ENCODE assay signal across 10 cellular contexts in genomic region chr16:24975428-24975889, GRCh38. TPM values are rescaled to one million over a fixed set of nuclear protein-coding genes. Genes with fewer than 3 reads are reported as not detected.
DNase-seq lines count a peak whose midpoint lies in the region; ATAC-seq, FAIRE-seq and TF ChIP-seq lines count a peak whose summit lies in the region.
"Had no signal": no experiment of that assay in that cellular context is flagged by ENCODE, and none has a peak within 500 bp of the region (broad histone marks: within the 10 kb centered on the region; RNA-seq: fewer than 3 reads in every experiment).

No MANE protein-coding gene starts in this region.

- peak overlapping the region; percentile 25 to 44 for H3K27ac Mint-ChIP-seq in activated naive CD4-positive, alpha-beta T cell treated with anti-CD3 and anti-CD28 coated beads, Interleukin-2, amount 50 U/mL, for 72 hours
- peak overlapping the region; percentile 85 for H3K27ac Mint-ChIP-seq in stimulated activated naive CD8-positive, alpha-beta T cell treated with anti-CD3 and anti-CD28 coated beads, Interleukin-15, Interleukin-2, amounts not matched to agents 100 ng/mL and 50 ng/mL, for 24 hours

- H3K4me3 ChIP-seq in left ventricle myocardium inferior (no peak overlapping the region), right cardiac atrium (ENCODE audit: low read length) (no peak overlapping the region)

- 95% methylated on average over 4 of the region's 4 CpGs for WGBS in right cardiac atrium

- TF ChIP-seq CTCF in left ventricle myocardium inferior (IDR thresholded peaks at IDR 0.05; ENCODE audit: borderline replicate concordance), result no peak

- FAIRE-seq in frontal cortex (lab: Jason Lieb, UNC), result no peak

- H3K27me3 Mint-ChIP-seq in stimulated activated naive CD8-positive, alpha-beta T cell treated with anti-CD3 and anti-CD28 coated beads, Interleukin-15, Interleukin-2, amounts not matched to agents 100 ng/mL and 50 ng/mL, for 24 hours, result no peaks in the 10 kb centered on the region

- no peaks in the 10 kb centered on the region for H3K9me3 Mint-ChIP-seq in activated naive CD4-positive, alpha-beta T cell treated with anti-CD3 and anti-CD28 coated beads, Interleukin-2, amount 50 U/mL, for 72 hours
- H3K9me3 Mint-ChIP-seq in stimulated activated naive CD8-positive, alpha-beta T cell treated with anti-CD3 and anti-CD28 coated beads, Interleukin-15, Interleukin-2, amounts not matched to agents 100 ng/mL and 50 ng/mL, for 24 hours, result no peaks in the 10 kb centered on the region

- H3K27me3 ChIP-seq in left ventricle myocardium inferior (ENCODE audit: low read depth), result no peaks in the 10 kb centered on the region
- no peaks in the 10 kb centered on the region for H3K27me3 ChIP-seq in right cardiac atrium (ENCODE audit: control insufficient read depth, insufficient read depth)

- DNase-seq in left ventricle myocardium inferior, result no peak
- DNase-seq in right cardiac atrium, result no peak
- no peak for DNase-seq in activated naive CD4-positive, alpha-beta T cell treated with anti-CD3 and anti-CD28 coated beads, Interleukin-2, amount 50 U/mL, for 72 hours (ENCODE audit: low spot score in 2 of 2)
- no peak for DNase-seq in frontal cortex (ENCODE audit: low spot score in 2 of 2)
- no peak for DNase-seq in NCI-H510A treated with DMSO at 0.1 percent for 48 hours (lab: John Stamatoyannopoulos, UW)
- no peak for DNase-seq in stimulated activated naive CD4-positive, alpha-beta T cell treated with Interleukin-2 at 50 U/mL for 16 hours (lab: John Stamatoyannopoulos, UW)
- DNase-seq: DND-41, SHP77 had no signal

- ATAC-seq in right cardiac atrium (no peak), HG02884 (IDR thresholded peaks at IDR 0.05; ENCODE audit: unreplicated experiment) (peak; percentile 65)
- peak; percentile 66 to 72 for ATAC-seq in activated naive CD4-positive, alpha-beta T cell treated with anti-CD3 and anti-CD28 coated beads, Interleukin-2, amount 50 U/mL, for 72 hours

- H3K4me3 Mint-ChIP-seq in stimulated activated naive CD8-positive, alpha-beta T cell treated with anti-CD3 and anti-CD28 coated beads, Interleukin-15, Interleukin-2, amounts not matched to agents 100 ng/mL and 50 ng/mL, for 24 hours, result no peak overlapping the region

- peaks cover 46% of the 10 kb centered on the region for H3K36me3 ChIP-seq in left ventricle myocardium inferior

- H3K4me1 ChIP-seq in left ventricle myocardium inferior (peaks cover 98% of the 10 kb centered on the region), right cardiac atrium (ENCODE audit: control insufficient read depth, insufficient read depth, low read length) (peaks cover 26% of the 10 kb centered on the region)

- no peaks in the 10 kb centered on the region for H3K9me3 ChIP-seq in left ventricle myocardium inferior (replicated peaks)
- no peaks in the 10 kb centered on the region for H3K9me3 ChIP-seq in right cardiac atrium (ENCODE audit: control insufficient read depth, low read length)

- H3K27ac ChIP-seq in left ventricle myocardium inferior (replicated peaks) (peak overlapping the region; percentile 88), right cardiac atrium (ENCODE audit: low read length) (no peak overlapping the region)

- peaks cover 75% of the 10 kb centered on the region for H3K4me1 Mint-ChIP-seq in stimulated activated naive CD8-positive, alpha-beta T cell treated with anti-CD3 and anti-CD28 coated beads, Interleukin-15, Interleukin-2, amounts not matched to agents 100 ng/mL and 50 ng/mL, for 24 hours (ENCODE audit: low read depth)

- intact Hi-C loops in left ventricle myocardium inferior (cut with micrococcal nuclease) (no loop called here), right cardiac atrium (cut with DNase I) (loop anchor here in 1 of 4 donors (10.0 kb wide), 1 partner anchor 79 kb away; no protein-coding TSS in a partner anchor)

- H3K36me3 Mint-ChIP-seq in activated naive CD4-positive, alpha-beta T cell treated with anti-CD3 and anti-CD28 coated beads, Interleukin-2, amount 50 U/mL, for 72 hours, result peaks cover 9 to 13% of the 10 kb centered on the region in 2 donors
- H3K36me3 Mint-ChIP-seq in stimulated activated naive CD8-positive, alpha-beta T cell treated with anti-CD3 and anti-CD28 coated beads, Interleukin-15, Interleukin-2, amounts not matched to agents 100 ng/mL and 50 ng/mL, for 24 hours (ENCODE audit: low read depth), result peaks cover 61% of the 10 kb centered on the region

RNA-seq across cellular contexts. Expression of gene ARHGAP17, which starts 39.7 kb away (rescaled TPM):
- 53.7 TPM for total RNA-seq in left ventricle myocardium inferior
- 10 to 100 TPM; 45.4 to 58.2 (median 52.6) TPM for total RNA-seq in right cardiac atrium
- 33.5 TPM for polyA plus RNA-seq in right cardiac atrium
- total RNA-seq in activated naive CD4-positive, alpha-beta T cell treated with anti-CD3 and anti-CD28 coated beads, Interleukin-2, amount 50 U/mL, for 72 hours, result 10 to 100 TPM; 66.8 to 72.0 TPM
- total RNA-seq in frontal cortex, result 19.6 TPM

Comparison
In these comparisons a context has a peak if more than half of its experiments do, and no peak if none do; other contexts are left out.
1. ATAC-seq: peak in HG02884 (single experiment) and activated naive CD4-positive, alpha-beta T cell treated with anti-CD3 and anti-CD28 coated beads, Interleukin-2, amount 50 U/mL, for 72 hours (2 of 2); none in right cardiac atrium (0 of 2).